ENCODE assay signal across 16 cellular contexts in the genomic region with DNA sequence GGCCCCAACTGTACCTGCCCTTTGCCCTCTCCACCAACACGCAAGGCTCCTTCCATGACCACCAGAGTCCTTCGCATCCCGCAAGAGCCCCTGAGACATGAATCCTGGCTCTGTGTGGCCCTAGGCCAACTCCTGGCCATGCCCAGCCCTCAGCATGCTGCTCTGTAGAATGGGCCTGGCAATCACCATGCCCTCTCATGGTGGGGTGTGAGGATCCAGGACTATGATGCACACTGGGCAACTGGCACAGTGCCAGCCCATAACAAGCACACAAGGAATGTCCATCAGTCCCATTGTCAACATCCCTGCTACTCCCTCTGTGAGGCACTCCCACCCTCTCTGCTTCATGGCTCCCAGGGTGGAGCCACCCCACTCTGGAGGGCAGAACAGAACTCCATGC. TPM values are rescaled to one million over a fixed set of nuclear protein-coding genes. Genes with fewer than 3 reads are reported as not detected.
"Had no signal": no experiment of that assay in that cellular context is flagged by ENCODE, and none has a peak within 500 bp of the region (broad histone marks: within the 10 kb centered on the region; RNA-seq: fewer than 3 reads in every experiment).

No MANE protein-coding gene starts in this region.

- H3K4me1 Mint-ChIP-seq: stimulated activated naive B cell treated with anti-CD40 and anti-IgM and Interleukin-4, amounts not matched to agents 10 μg/mL and 1 μg/mL and 100 μg/mL, for 72 hours had no signal

- H3K4me3 Mint-ChIP-seq: effector memory CD8-positive, alpha-beta T cell; mesothelial cell of epicardium; stimulated activated naive B cell treated with anti-CD40 and anti-IgM and Interleukin-4, amounts not matched to agents 10 μg/mL and 1 μg/mL and 100 μg/mL, for 72 hours had no signal

- H3K4me1 ChIP-seq: uterus had no signal

- ATAC-seq: activated CD4-positive, CD25-positive, alpha-beta regulatory T cell treated with anti-CD3 and anti-CD28 coated beads, Interleukin-2, amount 50 U/mL, for 24 hours; effector memory CD8-positive, alpha-beta T cell; stimulated activated naive B cell treated with anti-CD40 and anti-IgM and Interleukin-4, amounts not matched to agents 10 μg/mL and 1 μg/mL and 100 μg/mL, for 72 hours had no signal

- H3K9me3 ChIP-seq: ovary, thyroid gland, uterus had no signal

- H3K36me3 ChIP-seq: ovary, thyroid gland, uterus had no signal

- H3K27me3 ChIP-seq: ovary, thyroid gland, uterus had no signal

- H3K27ac Mint-ChIP-seq: activated T-helper 2 cell treated with anti-CD3 and anti-CD28 coated beads, Interferon-gamma antibody, Interleukin-2, Interleukin-4, amounts not matched to agents 10 μg/mL and 5 μg/mL and 100 μg/mL, durations not matched to agents 14 hours and 24 hours and 36 hours; effector memory CD8-positive, alpha-beta T cell; mesothelial cell of epicardium; stimulated activated naive B cell treated with anti-CD40 and anti-IgM and Interleukin-4, amounts not matched to agents 10 μg/mL and 1 μg/mL and 100 μg/mL, for 72 hours had no signal

- H3K4me3 ChIP-seq: lung, ovary, thyroid gland, uterus had no signal

- DNase-seq: activated naive CD4-positive, alpha-beta T cell treated with anti-CD3 and anti-CD28 coated beads, Interleukin-2, amount 50 U/mL, for 16 hours; activated T-cell treated with anti-CD3 and anti-CD28 coated beads for 4 hours; dermis blood vessel endothelial cell; effector memory CD8-positive, alpha-beta T cell; head of caudate nucleus; ovary; stimulated activated CD4-positive, alpha-beta T cell treated with anti-CD3 and anti-CD28 coated beads, Interleukin-4, amount 100 ng/mL, for 1 hour; stimulated activated naive B cell treated with anti-CD40 and anti-IgM and Interleukin-4, amounts not matched to agents 10 μg/mL and 1 μg/mL and 100 μg/mL, for 72 hours; thyroid gland; uterus had no signal

- H3K27ac ChIP-seq: epithelial cell of prostate, ovary, thyroid gland, uterus had no signal

- H3K9me3 Mint-ChIP-seq: activated T-helper 2 cell treated with anti-CD3 and anti-CD28 coated beads, Interferon-gamma antibody, Interleukin-2, Interleukin-4, amounts not matched to agents 10 μg/mL and 5 μg/mL and 100 μg/mL, durations not matched to agents 14 hours and 24 hours and 36 hours; effector memory CD8-positive, alpha-beta T cell; mesothelial cell of epicardium; stimulated activated naive B cell treated with anti-CD40 and anti-IgM and Interleukin-4, amounts not matched to agents 10 μg/mL and 1 μg/mL and 100 μg/mL, for 72 hours had no signal

- H3K36me3 Mint-ChIP-seq: mesothelial cell of epicardium; stimulated activated naive B cell treated with anti-CD40 and anti-IgM and Interleukin-4, amounts not matched to agents 10 μg/mL and 1 μg/mL and 100 μg/mL, for 72 hours had no signal

RNA-seq across cellular contexts. Expression of gene FER1L5, which starts 44.7 kb away (rescaled TPM):
- total RNA-seq: activated T-helper 2 cell treated with anti-CD3 and anti-CD28 coated beads, Interferon-gamma antibody, Interleukin-2, Interleukin-4, amounts not matched to agents 10 μg/mL and 5 μg/mL and 100 μg/mL, durations not matched to agents 14 hours and 24 hours and 36 hours; chondrocyte had no signal
